Comparison of ENCODE assay signal across 22 cellular contexts in the genomic region with DNA sequence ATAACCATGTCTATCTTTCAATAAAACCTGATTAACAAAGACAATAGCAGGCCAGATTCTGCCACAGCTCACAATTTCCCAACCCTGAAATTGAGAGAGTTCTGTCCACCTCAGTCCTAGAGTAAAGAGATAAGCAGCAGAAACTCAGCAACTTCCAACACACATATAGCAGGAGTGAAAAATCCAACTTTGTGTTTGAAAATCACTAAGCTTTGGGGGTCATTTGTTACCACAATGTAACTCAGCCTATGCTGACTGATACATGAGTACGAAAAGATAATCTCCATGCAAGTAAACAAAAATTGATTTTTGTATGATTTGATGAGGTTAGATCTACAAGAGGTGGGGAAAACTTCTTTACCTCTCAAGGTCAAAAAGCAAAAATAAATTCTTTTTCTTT.
DNase-seq lines count a peak whose midpoint lies in the region; FAIRE-seq and TF ChIP-seq lines count a peak whose summit lies in the region.
"Had no signal": no experiment of that assay in that cellular context is flagged by ENCODE, and none has a peak within 500 bp of the region (broad histone marks: within the 10 kb centered on the region; RNA-seq: fewer than 3 reads in every experiment).

No MANE protein-coding gene starts in this region.

- POLR2A ChIA-PET in HEK293 (lab: Yijun Ruan, JAX): no interaction called here

- CTCF ChIA-PET in HEK293 (lab: Yijun Ruan, JAX): no interaction called here

- no peak overlapping the region for H3K4me2 ChIP-seq in astrocyte (ENCODE audit: low read length)
- H3K4me2 ChIP-seq: KMS-11, PC-9 had no signal

- WGBS in stomach, 5 donors: 73 to 96% (median 88%) methylated on average over 1 of the region's 1 CpG

- TF ChIP-seq EP300 in stomach (IDR thresholded peaks at IDR 0.05): no peak

- H3K27ac ChIP-seq in HEK293 (ENCODE audit: extremely low read depth, low read depth, low read length) (no peak overlapping the region), astrocyte (ENCODE audit: low read depth, low read length) (no peak overlapping the region), stomach (peak overlapping the region in 4 of 5 donors; percentile 38 to 74 (median 56))
- H3K27ac ChIP-seq: KMS-11, PC-9 had no signal

- no peak overlapping the region for H3K4me3 ChIP-seq in HEK293 (ENCODE audit: low read depth, low read length)
- no peak overlapping the region for H3K4me3 ChIP-seq in astrocyte (ENCODE audit: insufficient read depth, low read depth, low read length)
- H3K4me3 ChIP-seq in stomach: no peak overlapping the region
- H3K4me3 ChIP-seq: PC-9 had no signal

- intact Hi-C loops in stomach (cut with DNase I; ENCODE audit: low total_unique reads): no loop called here

- H3K4me1 ChIP-seq in HEK293 (ENCODE audit: control insufficient read depth, insufficient read depth, low read length) (peaks cover 3% of the 10 kb centered on the region; the same call in 1 of the 2 replicates), astrocyte (ENCODE audit: insufficient read depth, low read length) (peaks cover 23% of the 10 kb centered on the region), stomach (peaks cover 0 to 26% (median 16%) of the 10 kb centered on the region in 4 donors)

- H3K36me3 Mint-ChIP-seq in astrocyte (ENCODE audit: low read depth, unreplicated experiment) (no peaks in the 10 kb centered on the region), nephron (ENCODE audit: low read depth) (no peaks in the 10 kb centered on the region)
- H3K36me3 Mint-ChIP-seq: CD8-positive, alpha-beta memory T cell had no signal

- H3K9me3 Mint-ChIP-seq in astrocyte (ENCODE audit: unreplicated experiment) (peaks cover 7% of the 10 kb centered on the region), nephron (peaks cover 10% of the 10 kb centered on the region)
- H3K9me3 Mint-ChIP-seq: HFFc6 had no signal

- H4K20me1 ChIP-seq in astrocyte (ENCODE audit: insufficient read depth, low read length): no peaks in the 10 kb centered on the region

- no peaks in the 10 kb centered on the region for H3K79me2 ChIP-seq in astrocyte (ENCODE audit: insufficient read depth, low read length)

- H3K9ac ChIP-seq in astrocyte (ENCODE audit: low read length): no peak overlapping the region
- H3K9ac ChIP-seq: KMS-11 had no signal

- FAIRE-seq in astrocyte (lab: Jason Lieb, UNC): peak; percentile 34
- FAIRE-seq: GM12891, GM18507, H54 had no signal

- H3K36me3 ChIP-seq in HEK293 (ENCODE audit: control insufficient read depth in 2 of 2, insufficient read depth in 1 of 2, low read length in 2 of 2): no peaks in the 10 kb centered on the region
- H3K36me3 ChIP-seq in astrocyte (ENCODE audit: insufficient read depth, low read length): no peaks in the 10 kb centered on the region
- H3K36me3 ChIP-seq in stomach: no peaks in the 10 kb centered on the region

- H3K27me3 Mint-ChIP-seq in astrocyte (ENCODE audit: low read depth, unreplicated experiment) (peaks cover 4% of the 10 kb centered on the region), nephron (ENCODE audit: low read depth) (peaks cover 11% of the 10 kb centered on the region)

- H2AFZ ChIP-seq in astrocyte (ENCODE audit: low read depth, low read length): no peak overlapping the region
- H2AFZ ChIP-seq: PC-9 had no signal

- TF ChIP-seq POLR2A in stomach (IDR thresholded peaks at IDR 0.05): no peak

- no peaks in the 10 kb centered on the region for H3K9me3 ChIP-seq in HEK293 (ENCODE audit: control insufficient read depth, insufficient read depth, low read depth, low read length)
- H3K9me3 ChIP-seq in astrocyte (ENCODE audit: insufficient read depth, low read depth, low read length): no peaks in the 10 kb centered on the region
- no peaks in the 10 kb centered on the region for H3K9me3 ChIP-seq in stomach

- H3K4me3 Mint-ChIP-seq in astrocyte (ENCODE audit: unreplicated experiment): no peak overlapping the region
- H3K4me3 Mint-ChIP-seq in nephron: no peak overlapping the region
- H3K4me3 Mint-ChIP-seq: CD8-positive, alpha-beta memory T cell; HFFc6 had no signal

- H3K27ac Mint-ChIP-seq in astrocyte (ENCODE audit: unreplicated experiment) (no peak overlapping the region), nephron (peak overlapping the region in 2 of 3 experiments; percentile 32 to 40)
- H3K27ac Mint-ChIP-seq: CD8-positive, alpha-beta memory T cell had no signal

- peaks cover 4% of the 10 kb centered on the region for H3K27me3 ChIP-seq in astrocyte (ENCODE audit: insufficient read depth, low read length)
- H3K27me3 ChIP-seq in stomach: no peaks in the 10 kb centered on the region

- DNase-seq in astrocyte (ENCODE audit: low read depth) (no peak), stomach (no peak), retina (no peak), NCI-H1436 (lab: John Stamatoyannopoulos, UW) (no peak), NCI-H1694 (lab: John Stamatoyannopoulos, UW) (no peak)
- DNase-seq in activated naive CD4-positive, alpha-beta T cell treated with anti-CD3 and anti-CD28 coated beads, Interleukin-2, amount 50 U/mL, for 16 hours: no peak
- DNase-seq: ACHN; C1 segment of cervical spinal cord; CD8-positive, alpha-beta memory T cell; HFFc6; MV-4-11; NCI-H187 treated with DMSO at 0.1 percent for 48 hours; NCI-H2227 treated with DMSO at 0.1 percent for 48 hours; NCI-H510A treated with DMSO at 0.1 percent for 48 hours; NCI-H774; PC-9 had no signal

- H3K4me1 Mint-ChIP-seq in astrocyte (ENCODE audit: low read depth, unreplicated experiment): peaks cover 21% of the 10 kb centered on the region
- H3K4me1 Mint-ChIP-seq in nephron: peaks cover 40% of the 10 kb centered on the region

- TF ChIP-seq CTCF in HEK293 (tag by site-specific recombination; IDR thresholded peaks at IDR 0.05): no peak
- TF ChIP-seq CTCF in astrocyte (IDR thresholded peaks at IDR 0.05; ENCODE audit: insufficient read depth, low read depth, low read length): no peak
- TF ChIP-seq CTCF in nephron (IDR thresholded peaks at IDR 0.05; ENCODE audit: unreplicated experiment in 3 of 3): no peak
- no peak for TF ChIP-seq CTCF in stomach (IDR thresholded peaks at IDR 0.05)

TF ChIP-seq in HEK293, 187 proteins besides CTCF, POLR2A, EP300 and RAD21:
- TF ChIP-seq RBAK (tag by site-specific recombination; IDR thresholded peaks at IDR 0.05): peak; percentile 91
- TF ChIP-seq ZNF596 (tag by site-specific recombination; IDR thresholded peaks at IDR 0.05): no peak
- no peak for TF ChIP-seq FEZF1 (tag by site-specific recombination; IDR thresholded peaks at IDR 0.05)

Comparison
In these comparisons a context has a peak if more than half of its experiments do, and no peak if none do; other contexts are left out.
1. H3K27ac ChIP-seq: peak in stomach (4 of 5); none in HEK293 (single experiment) and astrocyte (single experiment).